In genomic region chr13:98466634-98467236, GRCh38 we compare ENCODE assay signal across 9 cellular contexts.
DNase-seq lines count a peak whose midpoint lies in the region; FAIRE-seq and TF ChIP-seq lines count a peak whose summit lies in the region.
"Had no signal": no experiment of that assay in that cellular context is flagged by ENCODE, and none has a peak within 500 bp of the region (broad histone marks: within the 10 kb centered on the region; RNA-seq: fewer than 3 reads in every experiment).

No MANE protein-coding gene starts in this region.

- peaks cover 0 to 33% of the 10 kb centered on the region in 2 experiments; a peak in 2 of 4 replicates for H3K79me2 ChIP-seq in H1 (ENCODE audit: control insufficient read depth in 1 of 2, insufficient read depth in 2 of 2, low read length in 2 of 2)
- no peaks in the 10 kb centered on the region for H3K79me2 ChIP-seq in trophoblast cell (ENCODE audit: control insufficient read depth, insufficient read depth, low read length, poor library complexity)

- peaks cover 18% of the 10 kb centered on the region for H3K79me1 ChIP-seq in H1 (ENCODE audit: low read depth, low read length)
- H3K79me1 ChIP-seq in trophoblast cell (ENCODE audit: low read length), result no peaks in the 10 kb centered on the region

- peak; percentile 75 for FAIRE-seq in H1 (lab: Jason Lieb, UNC)

- peak; percentile 65 to 73 for TF ChIP-seq RAD21 in H1 (IDR thresholded peaks at IDR 0.05 in 1 of 2, conservative IDR thresholded peaks at IDR 0.05 in 1 of 2; ENCODE audit: low read depth in 2 of 2, low read length in 2 of 2)

- H3K36me3 Mint-ChIP-seq in CD8-positive, alpha-beta memory T cell, result peaks cover 0 to 83% (median 15%) of the 10 kb centered on the region in 3 donors

- peaks cover 33% of the 10 kb centered on the region for H3K36me3 ChIP-seq in CD8-positive, alpha-beta memory T cell (ENCODE audit: insufficient read depth, low read length)
- H3K36me3 ChIP-seq in H1 (ENCODE audit: control insufficient read depth in 2 of 4, insufficient read depth in 4 of 4, low read length in 3 of 4) (peaks cover 3 to 22% (median 11%) of the 10 kb centered on the region in 4 experiments; a peak in 7 of 8 replicates), trophoblast cell (ENCODE audit: control insufficient read depth in 1 of 2, insufficient read depth in 2 of 2, low read length in 2 of 2) (peaks cover 30 to 39% of the 10 kb centered on the region in 2 experiments)

- no peak overlapping the region for H3K4me3 Mint-ChIP-seq in CD8-positive, alpha-beta memory T cell

- H3K9me3 ChIP-seq in CD8-positive, alpha-beta memory T cell (ENCODE audit: low read length), result no peaks in the 10 kb centered on the region
- no peaks in the 10 kb centered on the region for H3K9me3 ChIP-seq in H1 (ENCODE audit: insufficient read depth in 2 of 2, low read depth in 1 of 2, low read length in 1 of 2)
- no peaks in the 10 kb centered on the region for H3K9me3 ChIP-seq in trophoblast cell (ENCODE audit: insufficient read depth, low read depth, low read length)

- no peaks in the 10 kb centered on the region for H3K23me2 ChIP-seq in H1 (ENCODE audit: low read depth, low read length)

- H3K23ac ChIP-seq in H1 (ENCODE audit: insufficient read length) (no peak overlapping the region), trophoblast cell (ENCODE audit: low read length) (no peak overlapping the region)

- H2BK12ac ChIP-seq in H1 (ENCODE audit: low read depth, low read length) (no peak overlapping the region), trophoblast cell (ENCODE audit: low read length) (no peak overlapping the region)

- H2BK5ac ChIP-seq in H1 (ENCODE audit: low read depth, low read length), result no peak overlapping the region
- H2BK5ac ChIP-seq in trophoblast cell (ENCODE audit: low read depth, low read length, poor library complexity), result no peak overlapping the region

- no peak for TF ChIP-seq POLR2A in H1 (IDR thresholded peaks at IDR 0.05; ENCODE audit: control extremely low read depth in 1 of 2, low read depth in 2 of 2, low read length in 2 of 2)

- H2BK20ac ChIP-seq in H1 (ENCODE audit: low read length), result no peak overlapping the region

- POLR2A ChIA-PET in CD8-positive, alpha-beta memory T cell (lab: Charles Lee), result interaction anchor here (0.7 kb wide), 1 partner anchor 10 kb away, joined by 3 read pairs; no protein-coding TSS in a partner anchor
- POLR2A ChIA-PET in HEK293T (lab: Yijun Ruan, JAX), result no interaction called here
- POLR2A ChIA-PET in H1 (lab: Charles Lee; ENCODE audit: partially characterized antibody), result no interaction called here

- H2AFZ ChIP-seq in H1 (ENCODE audit: low read length) (no peak overlapping the region), trophoblast cell (ENCODE audit: insufficient read depth, low read length, poor library complexity) (no peak overlapping the region)

- DNase-seq in CD8-positive, alpha-beta memory T cell, result no peak
- DNase-seq in HEK293T (ENCODE audit: extremely low spot score) (peak; percentile 65), H1 (ENCODE audit: low read depth in 1 of 2, low spot score in 2 of 2) (peak in 1 of 2 experiments; percentile 94), trophoblast cell (peak; percentile 19 to 67), pons (ENCODE audit: low spot score) (no peak), midbrain (lab: John Stamatoyannopoulos, UW) (no peak), NCI-H1048 (lab: John Stamatoyannopoulos, UW) (no peak)

- no peak overlapping the region for H2BK15ac ChIP-seq in H1 (ENCODE audit: low read length)

- H2AK5ac ChIP-seq in H1 (ENCODE audit: low read depth, low read length) (no peak overlapping the region), trophoblast cell (ENCODE audit: low read length) (no peak overlapping the region)

- H3K4me1 Mint-ChIP-seq in CD8-positive, alpha-beta memory T cell, result peaks cover 14 to 32% (median 24%) of the 10 kb centered on the region in 3 donors

- H3K18ac ChIP-seq in H1 (ENCODE audit: extremely low read depth, low read length), result no peak overlapping the region
- no peak overlapping the region for H3K18ac ChIP-seq in trophoblast cell (ENCODE audit: low read length)

- H3K9ac ChIP-seq in H1 (replicated peaks in 1 of 4; ENCODE audit: extremely low read depth in 1 of 4, low read depth in 3 of 4, low read length in 3 of 4) (no peak overlapping the region), trophoblast cell (ENCODE audit: low read length) (no peak overlapping the region)

- H3K56ac ChIP-seq in H1 (replicated peaks; ENCODE audit: insufficient read length, low read depth, low read length), result no peak overlapping the region

- H3K4ac ChIP-seq in H1 (replicated peaks; ENCODE audit: insufficient read length, low read depth, low read length) (no peak overlapping the region), trophoblast cell (ENCODE audit: low read depth, low read length) (no peak overlapping the region)

- no peak for TF ChIP-seq EP300 in H1 (IDR thresholded peaks at IDR 0.05; ENCODE audit: borderline replicate concordance in 1 of 2, low read depth in 2 of 2, low read length in 2 of 2)

- H4K5ac ChIP-seq in H1 (ENCODE audit: insufficient read length, low read depth, low read length), result no peak overlapping the region

- H4K91ac ChIP-seq in H1 (replicated peaks; ENCODE audit: insufficient read length, low read length) (no peak overlapping the region), trophoblast cell (ENCODE audit: low read depth, low read length) (no peak overlapping the region)

- H3K9me3 Mint-ChIP-seq in CD8-positive, alpha-beta memory T cell, result no peaks in the 10 kb centered on the region

- H3K4me2 ChIP-seq in H1 (ENCODE audit: insufficient read depth in 1 of 2, low read depth in 2 of 2, low read length in 2 of 2), result no peak overlapping the region
- no peak overlapping the region for H3K4me2 ChIP-seq in trophoblast cell (ENCODE audit: low read length)

- H3K27ac ChIP-seq in CD8-positive, alpha-beta memory T cell (ENCODE audit: low read depth, low read length), result no peak overlapping the region
- no peak overlapping the region for H3K27ac ChIP-seq in VCaP
- no peak overlapping the region for H3K27ac ChIP-seq in H1 (ENCODE audit: low read depth, low read length)
- no peak overlapping the region for H3K27ac ChIP-seq in trophoblast cell (ENCODE audit: low read depth, low read length)

- H3K4me3 ChIP-seq in CD8-positive, alpha-beta memory T cell (ENCODE audit: low read length), result no peak overlapping the region
- H3K4me3 ChIP-seq in H1 (ENCODE audit: extremely low read depth in 1 of 4, insufficient read depth in 2 of 4, low read depth in 3 of 4, low read length in 4 of 4) (no peak overlapping the region), trophoblast cell (ENCODE audit: low read depth, low read length) (no peak overlapping the region)
- H3K4me3 ChIP-seq: lung had no signal

- no peak overlapping the region for H4K12ac ChIP-seq in trophoblast cell (ENCODE audit: low read depth, low read length)

- no peaks in the 10 kb centered on the region for H3K27me3 Mint-ChIP-seq in CD8-positive, alpha-beta memory T cell

- 51% methylated on average over 11 of the region's 11 CpGs; no CpG with 5 or more reads in 1 of the 2 experiments for WGBS in H1 (ENCODE audit: extremely low coverage in 1 of 2, insufficient coverage in 1 of 2, insufficient read length in 1 of 2, insufficient replicate concordance in 2 of 2, low coverage in 1 of 2, low lambda C conversion rate in 2 of 2, missing lambda C conversion rate in 1 of 2), 2 experiments
- WGBS in trophoblast cell (ENCODE audit: extremely low coverage, insufficient coverage, insufficient read length), result no CpG with 5 or more reads among the region's 11 CpGs

- H3K14ac ChIP-seq in H1 (ENCODE audit: insufficient read length) (no peak overlapping the region), trophoblast cell (ENCODE audit: low read length) (no peak overlapping the region)

- no peaks in the 10 kb centered on the region for H3K4me1 ChIP-seq in CD8-positive, alpha-beta memory T cell (ENCODE audit: insufficient read depth, low read length)
- H3K4me1 ChIP-seq in H1 (replicated peaks in 1 of 4; ENCODE audit: control insufficient read depth in 3 of 4, insufficient read depth in 4 of 4, low read length in 3 of 4), result peaks cover 0 to 3% (median 1%) of the 10 kb centered on the region in 4 experiments; a peak in 2 of 7 replicates
- H3K4me1 ChIP-seq in trophoblast cell (ENCODE audit: control insufficient read depth in 1 of 2, insufficient read depth in 2 of 2, low read length in 2 of 2), result no peaks in the 10 kb centered on the region

- H3K27me3 ChIP-seq in CD8-positive, alpha-beta memory T cell (ENCODE audit: insufficient read depth, low read length, poor library complexity, severe bottlenecking), result no peaks in the 10 kb centered on the region
- H3K27me3 ChIP-seq in H1 (replicated peaks in 1 of 4; ENCODE audit: control insufficient read depth in 3 of 4, extremely low read depth in 1 of 4, insufficient read depth in 3 of 4, low read length in 3 of 4) (no peaks in the 10 kb centered on the region), trophoblast cell (ENCODE audit: insufficient read depth, low read length) (no peaks in the 10 kb centered on the region)

- peak overlapping the region in 6 of 8 donors; percentile 36 to 93 (median 48) for H3K27ac Mint-ChIP-seq in CD8-positive, alpha-beta memory T cell

- CTCF ChIA-PET in CD8-positive, alpha-beta memory T cell (lab: Charles Lee), result interaction anchor here (0.8 to 1.5 kb wide), 5 partner anchors 9 to 195 kb away, joined by 3 to 7 read pairs (median 4); no protein-coding TSS in a partner anchor
- CTCF ChIA-PET in HEK293T (lab: Yijun Ruan, JAX), result interaction anchor here (0.6 to 2.0 kb wide), 10 partner anchors 10 to 433 kb away, joined by 3 to 8 read pairs (median 4); no protein-coding TSS in a partner anchor
- CTCF ChIA-PET in H1 (lab: Charles Lee; ENCODE audit: partially characterized antibody), result interaction anchor here (0.6 to 9.6 kb wide), 47 partner anchors 8 to 1281 kb away, joined by 3 to 115 read pairs (median 4); no protein-coding TSS in a partner anchor

- TF ChIP-seq CTCF in VCaP (conservative IDR thresholded peaks at IDR 0.05), result peak; percentile 70
- TF ChIP-seq CTCF in H1 (IDR thresholded peaks at IDR 0.05; ENCODE audit: control extremely low read depth in 1 of 3, insufficient read depth in 1 of 3, low read depth in 1 of 3, low read length in 3 of 3), result peak; percentile 75 to 89 (median 87)

- peaks cover 7 to 17% of the 10 kb centered on the region in 2 experiments for H4K20me1 ChIP-seq in H1 (replicated peaks in 1 of 2; ENCODE audit: control insufficient read depth in 1 of 2, insufficient read depth in 2 of 2, low read length in 2 of 2)

- H2BK120ac ChIP-seq in H1 (replicated peaks; ENCODE audit: low read depth, low read length) (no peak overlapping the region), trophoblast cell (ENCODE audit: insufficient read depth, low read length, poor library complexity) (no peak overlapping the region)

- H4K8ac ChIP-seq in H1 (ENCODE audit: extremely low read depth, insufficient read depth, low read length) (no peak overlapping the region), trophoblast cell (ENCODE audit: low read depth, low read length) (no peak overlapping the region)

TF ChIP-seq in H1, 55 proteins besides CTCF, POLR2A, EP300 and RAD21 (continues in another document):
- TF ChIP-seq TEAD4 (IDR thresholded peaks at IDR 0.05; ENCODE audit: low read depth, low read length), result peak; percentile 67; the same call in 1 of the 2 replicates
- no peak for TF ChIP-seq PHF8 (conservative IDR thresholded peaks at IDR 0.05; ENCODE audit: low read depth, low read length)
- no peak for TF ChIP-seq SP1 (IDR thresholded peaks at IDR 0.05; ENCODE audit: low read depth, low read length)
- TF ChIP-seq POU5F1 (IDR thresholded peaks at IDR 0.05; ENCODE audit: low read depth, low read length), result 0 out of 2 replicates have a peak, but pooled peaks have one; percentile 33

Comparison
In these comparisons a context has a peak if more than half of its experiments do, and no peak if none do; other contexts are left out.
1. DNase-seq: peak in HEK293T (single experiment) and trophoblast cell (2 of 2); none in CD8-positive, alpha-beta memory T cell (0 of 5), pons (single experiment), midbrain (single experiment) and NCI-H1048 (single experiment).